22 cellular contexts compared by ENCODE assay signal in the genomic region with DNA sequence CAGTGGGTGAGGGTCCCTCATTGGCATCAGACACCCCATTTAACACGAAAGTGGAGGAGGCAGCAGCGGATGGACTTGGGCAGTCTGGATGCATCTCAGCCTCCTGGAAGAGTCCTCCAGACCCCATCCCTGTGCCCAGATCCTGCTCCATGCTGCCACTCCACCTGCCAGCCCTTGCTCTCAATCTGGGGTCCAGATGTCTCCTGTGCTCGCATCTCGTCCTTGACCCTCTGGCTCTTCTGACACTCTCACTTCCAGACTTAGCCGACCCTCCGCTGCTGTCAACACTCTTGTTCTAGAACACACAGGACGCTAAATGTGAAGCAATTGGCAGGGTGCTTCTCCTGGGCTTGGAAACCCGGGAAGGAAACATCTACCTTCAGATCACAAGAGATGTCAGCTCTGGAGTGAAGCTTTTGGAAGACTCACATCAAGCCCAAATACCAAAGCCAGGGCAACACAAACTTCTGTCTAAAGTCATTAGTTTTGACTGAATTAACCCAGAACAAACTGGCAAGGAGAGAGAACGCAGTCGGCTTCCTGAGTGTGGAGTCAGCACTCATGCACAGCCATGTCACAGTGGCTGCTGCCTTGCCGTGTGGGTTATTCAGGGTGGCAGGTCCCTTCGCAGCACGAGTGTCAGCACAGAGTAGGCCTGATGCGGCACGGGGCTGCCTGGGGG.
"Had no signal": no experiment of that assay in that cellular context is flagged by ENCODE, and none has a peak within 500 bp of the region (broad histone marks: within the 10 kb centered on the region; RNA-seq: fewer than 3 reads in every experiment).

No MANE protein-coding gene starts in this region.

- H3K4me1 ChIP-seq: Peyer's patch, SJCRH30 had no signal

- DNase-seq: activated CD4-positive, alpha-beta memory T cell treated with anti-CD3 and anti-CD28 coated beads for 36 hours; activated CD4-positive, alpha-beta T cell treated with anti-CD3 and anti-CD28 coated beads, Interleukin-2, amount 10 ng/mL, durations not matched to agents 7 days and 5 days; activated CD4-positive, CD25-positive, alpha-beta regulatory T cell; activated CD8-positive, alpha-beta memory T cell treated with anti-CD3 and anti-CD28 coated beads, Interleukin-2, amount 50 U/mL, for 4 hours; activated naive CD4-positive, alpha-beta T cell treated with anti-CD3 and anti-CD28 coated beads, Interleukin-2, amount 50 U/mL, for 16 hours; activated naive CD8-positive, alpha-beta T cell treated with anti-CD3 and anti-CD28 coated beads, Interleukin-2, amount 10 ng/mL, durations not matched to agents 7 days and 5 days; adrenal gland; anterior cingulate cortex; Kasumi-1; KBM-7; NCI-H1105 treated with DMSO at 0.1 percent for 48 hours; NCI-H1436 treated with DMSO at 0.1 percent for 48 hours; NCI-H187; NCI-H2081; NCI-H446; Peyer's patch; Right ventricle myocardium superior; SJCRH30; SK-N-SH; T-helper 1 cell had no signal

- H3K4me3 Mint-ChIP-seq: activated CD4-positive, alpha-beta memory T cell treated with anti-CD3 and anti-CD28 coated beads for 36 hours; activated CD4-positive, alpha-beta T cell treated with anti-CD3 and anti-CD28 coated beads, Interleukin-2, amount 10 ng/mL, durations not matched to agents 7 days and 5 days; activated naive CD8-positive, alpha-beta T cell treated with anti-CD3 and anti-CD28 coated beads, Interleukin-2, amount 10 ng/mL, durations not matched to agents 7 days and 5 days had no signal

- H3K27me3 ChIP-seq: adrenal gland, Peyer's patch, SJCRH30 had no signal

- H3K36me3 Mint-ChIP-seq: activated CD4-positive, alpha-beta memory T cell treated with anti-CD3 and anti-CD28 coated beads for 36 hours; activated naive CD8-positive, alpha-beta T cell treated with anti-CD3 and anti-CD28 coated beads, Interleukin-2, amount 10 ng/mL, durations not matched to agents 7 days and 5 days had no signal

- H3K27ac ChIP-seq: adrenal gland, Peyer's patch, RWPE1, SJCRH30, VCaP had no signal

- H3K9ac ChIP-seq: SK-N-SH had no signal

- H3K9me3 ChIP-seq: adrenal gland, Peyer's patch, SJCRH30, SK-N-SH had no signal

- H3K27ac Mint-ChIP-seq: activated CD4-positive, alpha-beta memory T cell treated with anti-CD3 and anti-CD28 coated beads for 36 hours; activated CD4-positive, alpha-beta T cell treated with anti-CD3 and anti-CD28 coated beads, Interleukin-2, amount 10 ng/mL, durations not matched to agents 7 days and 5 days; activated naive CD8-positive, alpha-beta T cell treated with anti-CD3 and anti-CD28 coated beads, Interleukin-2, amount 10 ng/mL, durations not matched to agents 7 days and 5 days had no signal

- H3K4me2 ChIP-seq: SK-N-SH had no signal

- H3K36me3 ChIP-seq: adrenal gland, Peyer's patch, SJCRH30 had no signal

- H3K4me1 Mint-ChIP-seq: activated CD4-positive, alpha-beta T cell treated with anti-CD3 and anti-CD28 coated beads, Interleukin-2, amount 10 ng/mL, durations not matched to agents 7 days and 5 days; activated naive CD8-positive, alpha-beta T cell treated with anti-CD3 and anti-CD28 coated beads, Interleukin-2, amount 10 ng/mL, durations not matched to agents 7 days and 5 days had no signal

- H3K27me3 Mint-ChIP-seq: activated CD4-positive, alpha-beta T cell treated with anti-CD3 and anti-CD28 coated beads, Interleukin-2, amount 10 ng/mL, durations not matched to agents 7 days and 5 days; activated naive CD8-positive, alpha-beta T cell treated with anti-CD3 and anti-CD28 coated beads, Interleukin-2, amount 10 ng/mL, durations not matched to agents 7 days and 5 days had no signal

- H3K9me3 Mint-ChIP-seq: activated CD4-positive, alpha-beta T cell treated with anti-CD3 and anti-CD28 coated beads, Interleukin-2, amount 10 ng/mL, durations not matched to agents 7 days and 5 days; activated naive CD8-positive, alpha-beta T cell treated with anti-CD3 and anti-CD28 coated beads, Interleukin-2, amount 10 ng/mL, durations not matched to agents 7 days and 5 days had no signal

- H3K4me3 ChIP-seq: adrenal gland, Peyer's patch, SJCRH30 had no signal
